Comparison of ENCODE assay signal across 15 cellular contexts in the genomic region with DNA sequence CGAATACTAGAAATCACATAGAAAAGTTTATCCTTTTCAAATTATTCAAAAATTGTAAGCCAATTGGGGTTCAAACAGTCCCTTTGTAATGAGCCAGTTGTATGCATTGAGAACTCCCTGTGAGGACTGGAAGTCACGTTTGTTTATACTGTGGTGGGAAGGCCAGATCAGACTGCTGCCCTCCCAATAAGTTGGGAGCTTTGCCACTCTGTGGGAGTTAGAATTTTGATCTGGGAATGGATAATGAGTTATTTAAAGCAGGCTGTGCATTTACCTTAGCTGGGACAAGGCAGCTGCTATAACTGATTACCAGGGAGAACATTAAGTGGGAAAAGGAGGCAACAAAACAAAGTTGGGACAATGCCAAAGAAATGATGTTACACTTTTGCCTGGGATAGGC.
DNase-seq lines count a peak whose midpoint lies in the region; ATAC-seq, FAIRE-seq and TF ChIP-seq lines count a peak whose summit lies in the region.
"Had no signal": no experiment of that assay in that cellular context is flagged by ENCODE, and none has a peak within 500 bp of the region (broad histone marks: within the 10 kb centered on the region; RNA-seq: fewer than 3 reads in every experiment).

No MANE protein-coding gene starts in this region.

- FAIRE-seq in D721Med (lab: Jason Lieb, UNC): peak; percentile 67
- peak; percentile 20 for FAIRE-seq in astrocyte (lab: Jason Lieb, UNC)

- intact Hi-C loops in head of caudate nucleus (cut with DNase I): no loop called here
- intact Hi-C loops in naive thymus-derived CD4-positive, alpha-beta T cell (cut with micrococcal nuclease): no loop called here

- POLR2A ChIA-PET in naive thymus-derived CD4-positive, alpha-beta T cell (lab: Charles Lee): no interaction called here

- H3K4me3 Mint-ChIP-seq in astrocyte (ENCODE audit: unreplicated experiment): no peak overlapping the region
- no peak overlapping the region for H3K4me3 Mint-ChIP-seq in naive thymus-derived CD4-positive, alpha-beta T cell

- H3K4me2 ChIP-seq in astrocyte (ENCODE audit: low read length) (no peak overlapping the region), GM23248 (ENCODE audit: unreplicated experiment) (no peak overlapping the region)

- no peaks in the 10 kb centered on the region for H3K27me3 Mint-ChIP-seq in astrocyte (ENCODE audit: low read depth, unreplicated experiment)
- no peaks in the 10 kb centered on the region for H3K27me3 Mint-ChIP-seq in naive thymus-derived CD4-positive, alpha-beta T cell

- 64 to 74% methylated on average over 2 of the region's 2 CpGs for WGBS in GM23248 (ENCODE audit: low coverage in 1 of 2, low lambda C conversion rate in 2 of 2, missing lambda C conversion rate in 2 of 2), 2 experiments

- H3K4me3 ChIP-seq in astrocyte (ENCODE audit: insufficient read depth, low read depth, low read length) (no peak overlapping the region), GM23248 (no peak overlapping the region)
- no peak overlapping the region for H3K4me3 ChIP-seq in naive thymus-derived CD4-positive, alpha-beta T cell (ENCODE audit: low read length)

- H2AFZ ChIP-seq in astrocyte (ENCODE audit: low read depth, low read length) (no peak overlapping the region), GM23248 (no peak overlapping the region)

- no peaks in the 10 kb centered on the region for H3K9me2 ChIP-seq in GM23248 (ENCODE audit: insufficient read depth)

- H3K9me3 Mint-ChIP-seq in astrocyte (ENCODE audit: unreplicated experiment): no peaks in the 10 kb centered on the region
- no peaks in the 10 kb centered on the region for H3K9me3 Mint-ChIP-seq in naive thymus-derived CD4-positive, alpha-beta T cell

- H3K9ac ChIP-seq in astrocyte (ENCODE audit: low read length) (no peak overlapping the region), GM23248 (no peak overlapping the region)

- TF ChIP-seq CTCF in D721Med (IDR thresholded peaks at IDR 0.05; ENCODE audit: insufficient read depth, missing control alignments) (no peak), astrocyte (IDR thresholded peaks at IDR 0.05; ENCODE audit: insufficient read depth, low read depth, low read length) (no peak)

- in situ Hi-C loops in GM23248 (cut with MboI): no loop called here

- H3K9me3 ChIP-seq in astrocyte (ENCODE audit: insufficient read depth, low read depth, low read length) (no peaks in the 10 kb centered on the region), GM23248 (ENCODE audit: low read depth) (no peaks in the 10 kb centered on the region)
- H3K9me3 ChIP-seq in naive thymus-derived CD4-positive, alpha-beta T cell (ENCODE audit: control insufficient read depth in 2 of 3, low read length in 3 of 3): no peaks in the 10 kb centered on the region

- peaks cover 2% of the 10 kb centered on the region for H3K4me1 Mint-ChIP-seq in astrocyte (ENCODE audit: low read depth, unreplicated experiment)
- H3K4me1 Mint-ChIP-seq in naive thymus-derived CD4-positive, alpha-beta T cell: peaks cover 0 to 5% (median 0%) of the 10 kb centered on the region in 7 donors

- DNase-seq in D721Med (ENCODE audit: insufficient read length, low spot score) (no peak), H4 (ENCODE audit: low spot score) (peak; percentile 39), astrocyte (ENCODE audit: low read depth) (peak; percentile 34), islet precursor cell (peak; percentile 12), head of caudate nucleus (no peak), GM23248 (no peak)
- DNase-seq in naive thymus-derived CD4-positive, alpha-beta T cell: no peak
- DNase-seq: GOT3, KG1, NCI-H1436, NCI-H345, NCI-H526, OCI-M1, SIG-M5 had no signal

- H3K27ac ChIP-seq in astrocyte (ENCODE audit: low read depth, low read length) (no peak overlapping the region), GM23248 (no peak overlapping the region)
- no peak overlapping the region for H3K27ac ChIP-seq in naive thymus-derived CD4-positive, alpha-beta T cell (ENCODE audit: low read depth, low read length)
- H3K27ac ChIP-seq: C4-2B had no signal

- no peaks in the 10 kb centered on the region for H3K27me3 ChIP-seq in astrocyte (ENCODE audit: insufficient read depth, low read length)
- H3K27me3 ChIP-seq in naive thymus-derived CD4-positive, alpha-beta T cell (ENCODE audit: control insufficient read depth in 2 of 2, insufficient read depth in 2 of 2, low read length in 2 of 2): no peaks in the 10 kb centered on the region
- H3K27me3 ChIP-seq in GM23248 (replicated peaks; ENCODE audit: insufficient read depth): no peaks in the 10 kb centered on the region

- CTCF ChIA-PET in naive thymus-derived CD4-positive, alpha-beta T cell (lab: Charles Lee): no interaction called here

- H4K20me1 ChIP-seq in astrocyte (ENCODE audit: insufficient read depth, low read length) (peaks cover 8% of the 10 kb centered on the region), GM23248 (ENCODE audit: insufficient read depth) (no peaks in the 10 kb centered on the region)

- no peaks in the 10 kb centered on the region for H3K79me2 ChIP-seq in astrocyte (ENCODE audit: insufficient read depth, low read length)
- no peaks in the 10 kb centered on the region for H3K79me2 ChIP-seq in GM23248 (ENCODE audit: insufficient read depth)

- H3K4me1 ChIP-seq in astrocyte (ENCODE audit: insufficient read depth, low read length) (peaks cover 7% of the 10 kb centered on the region), GM23248 (ENCODE audit: insufficient read depth) (no peaks in the 10 kb centered on the region)
- no peaks in the 10 kb centered on the region for H3K4me1 ChIP-seq in naive thymus-derived CD4-positive, alpha-beta T cell (ENCODE audit: control insufficient read depth in 2 of 2, insufficient read depth in 2 of 2, low read length in 2 of 2)

- H3K27ac Mint-ChIP-seq in astrocyte (ENCODE audit: unreplicated experiment): no peak overlapping the region
- H3K27ac Mint-ChIP-seq in naive thymus-derived CD4-positive, alpha-beta T cell: no peak overlapping the region

- H3K36me3 ChIP-seq in astrocyte (ENCODE audit: insufficient read depth, low read length) (peaks cover under 1% of the 10 kb centered on the region), GM23248 (ENCODE audit: low read depth) (no peaks in the 10 kb centered on the region)
- H3K36me3 ChIP-seq in naive thymus-derived CD4-positive, alpha-beta T cell (ENCODE audit: control insufficient read depth in 2 of 3, insufficient read depth in 3 of 3, low read length in 3 of 3): peaks cover 0 to 5% (median 0%) of the 10 kb centered on the region in 3 experiments

- H3K36me3 Mint-ChIP-seq in astrocyte (ENCODE audit: low read depth, unreplicated experiment): peaks cover 3% of the 10 kb centered on the region
- peaks cover 8 to 41% (median 24%) of the 10 kb centered on the region in 5 donors for H3K36me3 Mint-ChIP-seq in naive thymus-derived CD4-positive, alpha-beta T cell

- no peak for ATAC-seq in naive thymus-derived CD4-positive, alpha-beta T cell

- H3F3A ChIP-seq in GM23248 (ENCODE audit: insufficient read depth): no peaks in the 10 kb centered on the region

Comparison
In these comparisons a context has a peak if more than half of its experiments do, and no peak if none do; other contexts are left out.
1. DNase-seq: peak in H4 (single experiment), astrocyte (single experiment) and islet precursor cell (single experiment); none in D721Med (single experiment), head of caudate nucleus (0 of 42), naive thymus-derived CD4-positive, alpha-beta T cell (0 of 9) and GM23248 (single experiment).